ENCODE assay signal across 8 cellular contexts in the genomic region with DNA sequence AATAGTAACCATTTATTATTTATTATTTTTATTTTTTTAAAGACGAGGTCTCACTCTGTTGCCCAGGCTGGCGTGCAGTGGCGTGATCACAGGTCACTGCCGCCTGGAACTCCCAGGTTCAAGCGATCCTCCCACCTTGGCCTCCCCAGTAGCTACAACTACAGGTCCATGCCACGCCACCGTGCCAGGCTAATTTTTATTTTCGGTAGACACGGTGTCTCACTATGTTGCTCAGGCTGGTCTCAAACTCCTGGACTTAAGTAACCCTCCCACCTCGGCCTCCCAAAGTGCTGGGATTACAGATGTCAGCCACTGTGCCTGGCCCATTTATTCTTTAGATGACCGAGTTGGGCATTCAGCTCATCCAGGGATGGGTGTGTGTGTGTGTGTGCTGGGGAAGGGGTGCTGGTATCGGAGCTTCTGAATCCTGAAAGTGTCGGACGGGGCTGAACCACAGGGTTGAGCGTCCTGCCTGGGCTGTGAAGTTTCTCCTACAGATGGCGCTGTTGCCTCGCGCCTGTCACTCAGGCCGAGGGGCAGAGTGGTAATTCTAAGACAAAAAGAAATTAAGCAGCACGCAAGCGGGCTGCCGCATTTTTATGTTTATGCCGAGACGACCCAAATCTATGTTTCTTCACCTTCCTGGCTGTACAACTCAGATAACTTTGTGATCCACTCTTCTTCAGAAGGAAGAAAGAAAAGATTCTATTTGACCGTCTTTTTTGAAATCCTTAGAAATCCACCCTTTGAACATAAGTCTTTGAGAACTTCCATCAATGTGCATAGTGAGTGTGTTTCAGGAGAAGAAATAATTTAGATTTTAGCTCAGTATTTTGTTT.
DNase-seq lines count a peak whose midpoint lies in the region; ATAC-seq and TF ChIP-seq lines count a peak whose summit lies in the region.

No MANE protein-coding gene starts in this region.

- 34% methylated on average over 16 of the region's 25 CpGs; no CpG with 5 or more reads in 1 of the 2 experiments for WGBS in IMR-90 (ENCODE audit: extremely low coverage in 2 of 2, insufficient read length in 1 of 2), 2 experiments
- 30 to 42% (median 31%) methylated on average over 25 of the region's 25 CpGs for WGBS in psoas muscle, 3 donors

- H4K91ac ChIP-seq in IMR-90 (ENCODE audit: insufficient read depth, low read depth, low read length) = no peak overlapping the region

- no peaks in the 10 kb centered on the region for H3K79me1 ChIP-seq in IMR-90 (ENCODE audit: low read depth in 1 of 2, low read length in 2 of 2)

- no peak overlapping the region for H3K23ac ChIP-seq in IMR-90 (ENCODE audit: low read depth, low read length)

- H4K8ac ChIP-seq in IMR-90 (ENCODE audit: low read depth in 2 of 2, low read length in 2 of 2) = peak overlapping the region in 1 of 2 experiments; percentile 50; a peak in 1 of 4 replicates

- H3K27ac ChIP-seq in IMR-90 (ENCODE audit: insufficient read depth, low read length) (no peak overlapping the region), cardiac muscle cell (no peak overlapping the region), psoas muscle (no peak overlapping the region)

- H3K9me3 ChIP-seq in IMR-90 (ENCODE audit: control insufficient read depth, insufficient read depth, low read length) (no peaks in the 10 kb centered on the region), cardiac muscle cell (ENCODE audit: low read depth) (no peaks in the 10 kb centered on the region), psoas muscle (no peaks in the 10 kb centered on the region)

- no peaks in the 10 kb centered on the region for H3K9me3 Mint-ChIP-seq in activated naive CD8-positive, alpha-beta T cell treated with anti-CD3 and anti-CD28 coated beads, Interleukin-2, amount 10 ng/mL, durations not matched to agents 7 days and 5 days

- H3K36me3 ChIP-seq in IMR-90 (ENCODE audit: control insufficient read depth, insufficient read depth, low read length) (no peaks in the 10 kb centered on the region), cardiac muscle cell (no peaks in the 10 kb centered on the region), psoas muscle (ENCODE audit: insufficient read depth in 1 of 2, low read depth in 1 of 2) (no peaks in the 10 kb centered on the region)

- no peaks in the 10 kb centered on the region for H3K36me3 Mint-ChIP-seq in activated naive CD8-positive, alpha-beta T cell treated with anti-CD3 and anti-CD28 coated beads, Interleukin-2, amount 10 ng/mL, durations not matched to agents 7 days and 5 days

- TF ChIP-seq CTCF in IMR-90 (conservative IDR thresholded peaks at IDR 0.05; ENCODE audit: low read depth, low read length) (peak; percentile 97), cardiac muscle cell (IDR thresholded peaks at IDR 0.05; ENCODE audit: low read depth, low read length) (peak; percentile 65), psoas muscle (IDR thresholded peaks at IDR 0.05) (peak; percentile 88)

- no peak overlapping the region for H2BK120ac ChIP-seq in IMR-90 (ENCODE audit: low read depth, low read length)

- no peaks in the 10 kb centered on the region for H4K20me1 ChIP-seq in IMR-90 (ENCODE audit: insufficient read depth, low read length)

- peak; percentile 99 for TF ChIP-seq RAD21 in IMR-90 (IDR thresholded peaks at IDR 0.05; ENCODE audit: low read length)

- peak; percentile 57 for TF ChIP-seq POLR2A in IMR-90 (IDR thresholded peaks at IDR 0.05; ENCODE audit: low read depth, low read length)

- H3K14ac ChIP-seq in IMR-90 (replicated peaks; ENCODE audit: low read depth, low read length) = no peak overlapping the region

- ATAC-seq in IMR-90 (ENCODE audit: low read depth) (peak; percentile 96), psoas muscle (peak; percentile 79 to 93 (median 86)), GM18520 (IDR thresholded peaks at IDR 0.05; ENCODE audit: unreplicated experiment) (no peak)
- ATAC-seq in activated naive CD8-positive, alpha-beta T cell treated with anti-CD3 and anti-CD28 coated beads, Interleukin-2, amount 10 ng/mL, durations not matched to agents 7 days and 5 days (ENCODE audit: low read depth) = peak; percentile 72

- H2AK9ac ChIP-seq in IMR-90 (replicated peaks; ENCODE audit: low read depth, low read length, poor library complexity) = peak overlapping the region; percentile 70

- peak overlapping the region; percentile 71 for H2AFZ ChIP-seq in IMR-90 (replicated peaks; ENCODE audit: low read length, poor library complexity)

- DNase-seq in NCI-H524 (lab: John Stamatoyannopoulos, UW) = peak; percentile 20 to 68
- no peak for DNase-seq in NCI-H524 treated with DMSO at 0.1 percent for 48 hours (lab: John Stamatoyannopoulos, UW)
- peak; percentile 60 for DNase-seq in IMR-90
- DNase-seq in SK-MEL-5 (ENCODE audit: low read depth, low spot score) = peak; percentile 67
- peak; percentile 72 for DNase-seq in activated naive CD8-positive, alpha-beta T cell treated with anti-CD3 and anti-CD28 coated beads, Interleukin-2, amount 10 ng/mL, durations not matched to agents 7 days and 5 days
- peak; percentile 52 to 72 for DNase-seq in cardiac muscle cell (ENCODE audit: low read depth in 1 of 2, low spot score in 1 of 2)
- peak; percentile 60 to 80 for DNase-seq in psoas muscle

- H3K9ac ChIP-seq in IMR-90 (ENCODE audit: low read depth, low read length) = no peak overlapping the region

- H3K4me2 ChIP-seq in IMR-90 (ENCODE audit: low read depth, low read length) = no peak overlapping the region

- 0 out of 2 replicates have a peak, but pooled peaks cover 4% of the 10 kb centered on the region for H3K27me3 ChIP-seq in IMR-90 (ENCODE audit: control insufficient read depth, insufficient read depth, low read length)
- H3K27me3 ChIP-seq in cardiac muscle cell = no peaks in the 10 kb centered on the region
- H3K27me3 ChIP-seq in psoas muscle (ENCODE audit: insufficient read depth in 3 of 3, low read length in 2 of 3) = no peaks in the 10 kb centered on the region

- H2BK20ac ChIP-seq in IMR-90 (ENCODE audit: low read depth, low read length) = no peak overlapping the region

- BruUV-seq in IMR-90 (replicated peaks; lab: Mats Ljungman, UMichigan) = no TSS peak

- no peak overlapping the region for H3K27ac Mint-ChIP-seq in activated naive CD8-positive, alpha-beta T cell treated with anti-CD3 and anti-CD28 coated beads, Interleukin-2, amount 10 ng/mL, durations not matched to agents 7 days and 5 days

- H3K18ac ChIP-seq in IMR-90 (ENCODE audit: low read depth, low read length) = no peak overlapping the region

- POLR2A ChIA-PET in IMR-90 (lab: Charles Lee; ENCODE audit: unreplicated experiment) = interaction anchor here (0.6 kb wide), 1 partner anchor 249 kb away, joined by 3 read pairs; no protein-coding TSS in a partner anchor
- POLR2A ChIA-PET in activated naive CD8-positive, alpha-beta T cell treated with anti-CD3 and anti-CD28 coated beads, Interleukin-2, amount 10 ng/mL, durations not matched to agents 7 days and 5 days (lab: Charles Lee) = no interaction called here

- CTCF ChIA-PET in IMR-90 (lab: Yijun Ruan, JAX) = interaction anchor here (0.5 to 2.8 kb wide), 19 partner anchors 8 to 1042 kb away, joined by 3 to 14 read pairs (median 3); no protein-coding TSS in a partner anchor

- no peak overlapping the region for H2BK5ac ChIP-seq in IMR-90 (ENCODE audit: low read depth, low read length, poor library complexity, severe bottlenecking)

- H3K4ac ChIP-seq in IMR-90 (ENCODE audit: low read depth, low read length) = no peak overlapping the region

- no peak overlapping the region for H2AK5ac ChIP-seq in IMR-90 (ENCODE audit: low read depth, low read length)

- H3K27me3 Mint-ChIP-seq in activated naive CD8-positive, alpha-beta T cell treated with anti-CD3 and anti-CD28 coated beads, Interleukin-2, amount 10 ng/mL, durations not matched to agents 7 days and 5 days = peaks cover 13% of the 10 kb centered on the region

- H3K4me1 ChIP-seq in IMR-90 (ENCODE audit: control insufficient read depth, insufficient read depth, low read length) (no peaks in the 10 kb centered on the region), cardiac muscle cell (ENCODE audit: low read depth) (no peaks in the 10 kb centered on the region), psoas muscle (no peaks in the 10 kb centered on the region)

- no peaks in the 10 kb centered on the region for H3K4me1 Mint-ChIP-seq in activated naive CD8-positive, alpha-beta T cell treated with anti-CD3 and anti-CD28 coated beads, Interleukin-2, amount 10 ng/mL, durations not matched to agents 7 days and 5 days

- in situ Hi-C loops in IMR-90 (cut with MboI; ENCODE audit: low sequenced_read_pairs) (loop anchor here (10.0 to 25.0 kb wide), 3 partner anchors 901 to 1684 kb away; no protein-coding TSS in a partner anchor), SK-MEL-5 (cut with HindIII; ENCODE audit: low pct_unique_long_range_greater_than_20kb, low sequenced_read_pairs) (no loop called here)

- dilution Hi-C loops in IMR-90 (cut with HindIII; ENCODE audit: low sequenced_read_pairs, unreplicated experiment) = no loop called here

- no peak overlapping the region for H3K56ac ChIP-seq in IMR-90 (ENCODE audit: extremely low read depth, insufficient read depth, low read length)

- no peak overlapping the region for H2BK15ac ChIP-seq in IMR-90 (ENCODE audit: low read depth, low read length)

- no peak overlapping the region for H3K4me3 ChIP-seq in IMR-90 (ENCODE audit: insufficient read depth, low read depth, low read length)
- no peak overlapping the region for H3K4me3 ChIP-seq in cardiac muscle cell
- no peak overlapping the region for H3K4me3 ChIP-seq in psoas muscle

- no peak overlapping the region for H3K4me3 Mint-ChIP-seq in activated naive CD8-positive, alpha-beta T cell treated with anti-CD3 and anti-CD28 coated beads, Interleukin-2, amount 10 ng/mL, durations not matched to agents 7 days and 5 days

- intact Hi-C loops in IMR-90 (cut with micrococcal nuclease) (loop anchor here (1.0 to 5.0 kb wide), 6 partner anchors 52 to 1686 kb away; no protein-coding TSS in a partner anchor), psoas muscle (cut with DNase I) (loop anchor here (5.0 to 10.0 kb wide), 6 partner anchors 51 to 1684 kb away; no protein-coding TSS in a partner anchor)

- H3K9me1 ChIP-seq in IMR-90 (ENCODE audit: insufficient read depth, low read length) = no peaks in the 10 kb centered on the region

- no peak overlapping the region for H4K5ac ChIP-seq in IMR-90 (ENCODE audit: low read depth, low read length)

TF ChIP-seq in IMR-90, 13 proteins besides CTCF, POLR2A, EP300 and RAD21:
- TF ChIP-seq SMC3 (IDR thresholded peaks at IDR 0.05; ENCODE audit: low read depth, low read length) = peak; percentile 94
- no peak for TF ChIP-seq FOS (IDR thresholded peaks at IDR 0.05; ENCODE audit: low read depth, low read length)
